27 cellular contexts compared by ENCODE assay signal in the genomic region with DNA sequence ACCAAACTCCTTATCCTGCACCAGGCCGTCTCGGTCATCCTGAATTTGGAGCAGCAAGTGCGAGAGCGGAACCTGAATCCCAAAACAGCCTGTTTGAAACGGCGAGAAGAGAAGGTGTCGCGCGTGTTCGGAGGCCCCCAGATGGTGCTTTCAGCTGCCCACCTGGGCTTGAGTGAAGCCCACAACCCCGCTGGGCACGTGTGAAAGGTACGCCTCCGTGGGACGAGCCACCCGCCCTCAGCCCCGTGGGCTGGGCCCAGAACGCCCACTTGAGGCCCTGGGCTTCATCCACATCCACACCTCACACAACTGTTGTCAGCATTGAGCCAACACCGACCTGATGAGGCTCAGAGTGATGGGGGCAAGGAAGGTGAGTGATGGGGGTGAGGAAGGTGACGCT.
"Had no signal": no experiment of that assay in that cellular context is flagged by ENCODE, and none has a peak within 500 bp of the region (broad histone marks: within the 10 kb centered on the region; RNA-seq: fewer than 3 reads in every experiment).

No MANE protein-coding gene starts in this region.

- H3K27me3 ChIP-seq: esophagus muscularis mucosa, foreskin keratinocyte, gastroesophageal sphincter, heart left ventricle, hepatocyte, neutrophil, right lobe of liver, testis, tibial artery had no signal

- H3K4me1 Mint-ChIP-seq: memory B cell; neural crest cell; stimulated activated effector memory CD8-positive, alpha-beta T cell treated with anti-CD3 and anti-CD28 coated beads, Interleukin-12 subunit alpha, Interleukin-12 subunit beta, amount 100 ng/mL, for 72 hours had no signal

- H3K4me1 ChIP-seq: esophagus muscularis mucosa, foreskin keratinocyte, gastroesophageal sphincter, heart left ventricle, parathyroid adenoma, right lobe of liver, testis, tibial artery had no signal

- H3K27ac Mint-ChIP-seq: dendritic cell treated with granulocyte-macrophage colony-stimulating factor and Interleukin-4, amounts not matched to agents 40 ng/mL and 50 ng/mL, for 4 days; memory B cell; naive B cell; natural killer cell treated with Interleukin-12 subunit alpha and Interleukin-12 subunit beta and Interleukin-15 and Interleukin-18, amount 100 ng/mL, for 72 hours; progenitor cell of endocrine pancreas; stimulated activated effector memory CD8-positive, alpha-beta T cell treated with anti-CD3 and anti-CD28 coated beads, Interleukin-12 subunit alpha, Interleukin-12 subunit beta, amount 100 ng/mL, for 72 hours; type B pancreatic cell had no signal

- H3K9me3 Mint-ChIP-seq: memory B cell; natural killer cell treated with Interleukin-12 subunit alpha and Interleukin-12 subunit beta and Interleukin-15 and Interleukin-18, amount 100 ng/mL, for 72 hours; neural crest cell; stimulated activated effector memory CD8-positive, alpha-beta T cell treated with anti-CD3 and anti-CD28 coated beads, Interleukin-12 subunit alpha, Interleukin-12 subunit beta, amount 100 ng/mL, for 72 hours; type B pancreatic cell had no signal

- H3K79me2 ChIP-seq: hepatocyte, parathyroid adenoma had no signal

- H3K4me2 ChIP-seq: hepatocyte, smooth muscle cell had no signal

- H2AFZ ChIP-seq: hepatocyte, parathyroid adenoma had no signal

- H3K27me3 Mint-ChIP-seq: dendritic cell treated with granulocyte-macrophage colony-stimulating factor and Interleukin-4, amounts not matched to agents 40 ng/mL and 50 ng/mL, for 4 days; memory B cell; naive B cell; natural killer cell treated with Interleukin-12 subunit alpha and Interleukin-12 subunit beta and Interleukin-15 and Interleukin-18, amount 100 ng/mL, for 72 hours; progenitor cell of endocrine pancreas; type B pancreatic cell had no signal

- H3K4me3 ChIP-seq: esophagus muscularis mucosa, gastroesophageal sphincter, heart left ventricle, hepatocyte, lung, mucosa of descending colon, right lobe of liver, smooth muscle cell, tibial artery had no signal

- H3K36me3 ChIP-seq: right lobe of liver had no signal

- H3K9me3 ChIP-seq: neutrophil, right lobe of liver, testis had no signal

- H3K4me3 Mint-ChIP-seq: dendritic cell treated with granulocyte-macrophage colony-stimulating factor and Interleukin-4, amounts not matched to agents 40 ng/mL and 50 ng/mL, for 4 days; memory B cell; naive B cell; natural killer cell treated with Interleukin-12 subunit alpha and Interleukin-12 subunit beta and Interleukin-15 and Interleukin-18, amount 100 ng/mL, for 72 hours; neural crest cell; stimulated activated effector memory CD8-positive, alpha-beta T cell treated with anti-CD3 and anti-CD28 coated beads, Interleukin-12 subunit alpha, Interleukin-12 subunit beta, amount 100 ng/mL, for 72 hours; type B pancreatic cell had no signal

- H3K9ac ChIP-seq: parathyroid adenoma had no signal

- DNase-seq: cerebellar nuclear complex; effector CD8-positive, alpha-beta T cell; foreskin keratinocyte; naive B cell; stimulated activated CD4-positive, alpha-beta T cell treated with anti-CD3 and anti-CD28 coated beads, Interleukin-2, amount 100 ng/mL, for 24 hours; stimulated activated CD4-positive, alpha-beta T cell treated with anti-CD3 and anti-CD28 coated beads, Interleukin-4, amount 100 ng/mL, for 24 hours; stimulated activated naive CD4-positive, alpha-beta T cell treated with Interleukin-2 at 50 U/mL for 16 hours; substantia nigra; testis had no signal

- ATAC-seq: foreskin keratinocyte; gastroesophageal sphincter; mucosa of descending colon; stimulated activated effector memory CD8-positive, alpha-beta T cell treated with anti-CD3 and anti-CD28 coated beads, Interleukin-12 subunit alpha, Interleukin-12 subunit beta, amount 100 ng/mL, for 72 hours had no signal

- H3K27ac ChIP-seq: esophagus muscularis mucosa, foreskin keratinocyte, gastroesophageal sphincter, heart left ventricle, hepatocyte, neutrophil, parathyroid adenoma, right lobe of liver, testis, tibial artery had no signal
